10 cellular contexts compared by ENCODE assay signal in the genomic region with DNA sequence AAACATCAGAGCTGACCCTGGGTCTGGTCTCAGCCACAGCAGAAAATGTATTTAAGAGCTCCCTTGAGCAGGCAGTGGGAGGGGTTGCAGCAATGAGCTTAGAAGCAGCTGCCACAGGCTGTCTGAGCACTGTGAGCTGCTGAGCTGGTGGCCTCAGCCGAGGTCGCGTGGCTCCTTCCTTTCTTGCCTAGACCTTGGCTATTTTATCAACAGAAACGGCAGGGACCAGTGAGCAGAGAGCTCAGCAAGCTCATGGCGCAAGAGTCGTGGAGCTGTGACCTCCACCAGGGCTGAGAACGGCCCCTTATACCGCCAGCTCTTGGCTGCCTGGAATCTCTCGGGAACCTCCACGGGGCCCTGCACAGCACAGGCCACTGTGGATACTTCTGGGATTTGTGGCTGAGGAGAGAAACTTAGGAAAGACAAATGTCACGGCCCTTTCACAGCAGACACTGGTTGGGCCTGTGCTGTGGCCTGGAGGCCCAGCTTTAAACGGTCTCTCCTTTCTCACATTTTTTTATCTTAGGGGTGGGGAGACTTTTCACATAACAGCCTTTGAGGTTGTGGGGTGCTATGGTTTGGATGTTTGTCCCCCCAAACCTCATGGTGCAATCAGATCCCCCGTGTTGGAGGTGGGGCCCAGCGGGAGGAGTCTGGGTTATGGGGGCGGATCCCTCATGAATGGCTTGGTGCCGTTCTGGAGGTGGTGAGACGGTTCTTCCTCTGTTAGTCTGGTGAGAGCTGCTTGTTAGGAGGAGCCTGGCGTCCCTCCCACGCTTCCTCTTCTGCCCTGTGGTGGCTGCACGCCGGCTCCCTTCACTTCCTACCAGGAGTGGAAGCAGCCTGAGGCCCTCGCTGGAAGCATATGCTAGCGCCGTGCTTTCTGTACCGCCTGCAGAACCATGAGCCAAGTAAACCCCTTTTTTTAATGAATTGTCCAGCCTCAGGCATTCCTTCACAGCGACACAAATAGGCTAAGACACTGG. TPM values are rescaled to one million over a fixed set of nuclear protein-coding genes. Genes with fewer than 3 reads are reported as not detected.
DNase-seq lines count a peak whose midpoint lies in the region; ATAC-seq and TF ChIP-seq lines count a peak whose summit lies in the region.
"Had no signal": no experiment of that assay in that cellular context is flagged by ENCODE, and none has a peak within 500 bp of the region (broad histone marks: within the 10 kb centered on the region; RNA-seq: fewer than 3 reads in every experiment).

No MANE protein-coding gene starts in this region.

- peak overlapping the region; percentile 76 for H3K9ac ChIP-seq in OCI-LY3 (ENCODE audit: low read length)

- H3K27ac ChIP-seq in OCI-LY3 (ENCODE audit: low read length) (peak overlapping the region; percentile 98), gastroesophageal sphincter (peak overlapping the region in 2 of 4 donors; percentile 5 to 45), sigmoid colon (peak overlapping the region in 1 of 4 donors; percentile 23)
- H3K27ac ChIP-seq: colonic mucosa had no signal

- intact Hi-C loops in sigmoid colon (cut with DNase I): no loop called here

- no peak for TF ChIP-seq EP300 in gastroesophageal sphincter (IDR thresholded peaks at IDR 0.05)
- TF ChIP-seq EP300 in sigmoid colon (IDR thresholded peaks at IDR 0.05): no peak

- H3K27me3 ChIP-seq in OCI-LY3 (ENCODE audit: low read depth, low read length): no peaks in the 10 kb centered on the region
- H3K27me3 ChIP-seq in gastroesophageal sphincter: no peaks in the 10 kb centered on the region
- H3K27me3 ChIP-seq in sigmoid colon: no peaks in the 10 kb centered on the region
- H3K27me3 ChIP-seq: colonic mucosa had no signal

- H3K4me3 ChIP-seq in OCI-LY3 (ENCODE audit: low read length) (peak overlapping the region; percentile 35), gastroesophageal sphincter (no peak overlapping the region), sigmoid colon (no peak overlapping the region)
- H3K4me3 ChIP-seq: colonic mucosa had no signal

- no peaks in the 10 kb centered on the region for H3K36me3 ChIP-seq in OCI-LY3 (replicated peaks; ENCODE audit: low read depth, low read length)
- no peaks in the 10 kb centered on the region for H3K36me3 ChIP-seq in gastroesophageal sphincter
- H3K36me3 ChIP-seq in sigmoid colon: no peaks in the 10 kb centered on the region
- H3K36me3 ChIP-seq: colonic mucosa had no signal

- H3K4me1 ChIP-seq in OCI-LY3 (ENCODE audit: low read length) (peaks cover 79% of the 10 kb centered on the region), gastroesophageal sphincter (no peaks in the 10 kb centered on the region), sigmoid colon (no peaks in the 10 kb centered on the region)
- H3K4me1 ChIP-seq: colonic mucosa had no signal

- no peaks in the 10 kb centered on the region for H4K20me1 ChIP-seq in OCI-LY3 (ENCODE audit: insufficient read depth, low read length)

- peak; percentile 22 for ATAC-seq in gastroesophageal sphincter
- ATAC-seq in GM18873 (IDR thresholded peaks at IDR 0.05; ENCODE audit: low FRiP score, unreplicated experiment): no peak
- ATAC-seq in GM18870 (IDR thresholded peaks at IDR 0.05; ENCODE audit: unreplicated experiment): no peak

- TF ChIP-seq POLR2A in gastroesophageal sphincter (IDR thresholded peaks at IDR 0.05): no peak
- no peak for TF ChIP-seq POLR2A in sigmoid colon (IDR thresholded peaks at IDR 0.05)

- H3K4me2 ChIP-seq in OCI-LY3 (ENCODE audit: low read length): peak overlapping the region; percentile 58

- 70 to 75% methylated on average over 6 to 7 of the region's 26 CpGs for WGBS in gastroesophageal sphincter (ENCODE audit: low coverage in 1 of 2), 2 donors
- 77 to 82% methylated on average over 26 of the region's 26 CpGs for WGBS in sigmoid colon, 2 donors

- no peaks in the 10 kb centered on the region for H3K79me2 ChIP-seq in OCI-LY3 (ENCODE audit: low read length)

- TF ChIP-seq CTCF in OCI-LY3 (IDR thresholded peaks at IDR 0.05; ENCODE audit: low read depth, low read length) (no peak), gastroesophageal sphincter (IDR thresholded peaks at IDR 0.05) (no peak), sigmoid colon (IDR thresholded peaks at IDR 0.05) (no peak)

- peak overlapping the region; percentile 50; the same call in 1 of the 2 replicates for H2AFZ ChIP-seq in OCI-LY3 (ENCODE audit: low read depth, low read length)

- DNase-seq in LHCN-M2 (ENCODE audit: low read depth): peak; percentile 34
- peak; percentile 51 for DNase-seq in sigmoid colon
- DNase-seq in NCI-H2029 treated with DMSO at 0.1 percent for 48 hours (lab: John Stamatoyannopoulos, UW): no peak
- DNase-seq: activated CD4-positive, alpha-beta T cell treated with anti-CD3 and anti-CD28 coated beads, Interleukin-2, amount 50 U/mL, for 1 hour; colonic mucosa; kidney glomerular epithelial cell had no signal

- H3K9me3 ChIP-seq in OCI-LY3 (ENCODE audit: insufficient read depth, low read length) (peaks cover 4% of the 10 kb centered on the region), gastroesophageal sphincter (no peaks in the 10 kb centered on the region), sigmoid colon (no peaks in the 10 kb centered on the region)
- H3K9me3 ChIP-seq: colonic mucosa had no signal

RNA-seq across cellular contexts. Expression of gene ALLC, which starts 1.7 kb away (rescaled TPM):
- total RNA-seq in LHCN-M2 (2014; rRNA removed): not detected in 2 replicates
- polyA plus RNA-seq in LHCN-M2 (2012): not detected
- not detected for total RNA-seq in gastroesophageal sphincter
- not detected for total RNA-seq in sigmoid colon
- polyA plus RNA-seq in sigmoid colon: not detected
- total RNA-seq: colonic mucosa had no signal

RNA-seq across cellular contexts. Expression of gene DCDC2C, which starts 43.6 kb away (rescaled TPM):
- total RNA-seq in LHCN-M2 (2014; rRNA removed) (not detected in 2 replicates), gastroesophageal sphincter (1 to 10 TPM in 1 of 4 donors, under 1 TPM in 1, not detected in 2; 0.19 to 4.0 TPM), sigmoid colon (under 1 TPM in 1 of 4 donors, not detected in 3; 0.33 TPM)
- polyA plus RNA-seq in LHCN-M2 (2012): not detected
- polyA plus RNA-seq in sigmoid colon: not detected
- total RNA-seq: colonic mucosa had no signal
